Comparison of ENCODE assay signal across 22 cellular contexts in genomic region chr9:130632081-130632710, GRCh38. TPM values are rescaled to one million over a fixed set of nuclear protein-coding genes. Genes with fewer than 3 reads are reported as not detected.
"Had no signal": no experiment of that assay in that cellular context is flagged by ENCODE, and none has a peak within 500 bp of the region (broad histone marks: within the 10 kb centered on the region; RNA-seq: fewer than 3 reads in every experiment).

No MANE protein-coding gene starts in this region.

- H3K9me3 ChIP-seq: Peyer's patch had no signal

- H3K27ac ChIP-seq: Peyer's patch, SK-N-MC had no signal

- H3K27me3 ChIP-seq: Peyer's patch had no signal

- H3K4me3 ChIP-seq: Peyer's patch, SK-N-MC had no signal

- ATAC-seq: activated T-cell treated with anti-CD3 and anti-CD28 coated beads, Interleukin-2, amount 50 U/mL, for 72 hours; T-cell had no signal

- H3K4me1 ChIP-seq: Peyer's patch had no signal

- DNase-seq: activated CD4-positive, alpha-beta memory T cell treated with anti-CD3 and anti-CD28 coated beads for 36 hours; activated CD4-positive, alpha-beta T cell treated with anti-CD3 and anti-CD28 coated beads, Interleukin-2, amount 10 ng/mL, durations not matched to agents 7 days and 5 days; activated CD4-positive, CD25-positive, alpha-beta regulatory T cell; activated CD8-positive, alpha-beta memory T cell treated with anti-CD3 and anti-CD28 coated beads for 24 hours; activated naive CD4-positive, alpha-beta T cell; activated T-cell treated with anti-CD3 and anti-CD28 coated beads, Interleukin-2, amount 50 U/mL, for 72 hours; amygdala; Kasumi-1; KBM-7; NCI-H1048; NCI-H146; NCI-H1930; NCI-H2171 treated with DMSO at 0.1 percent for 48 hours; NCI-H226; NCI-H526; NK-92 treated with Interleukin-12 subunit alpha and Interleukin-12 subunit beta, amount 100 ng/mL, for 24 hours; Peyer's patch; SIG-M5; T-cell; T-helper 2 cell; T1000 had no signal

RNA-seq across cellular contexts. Expression of gene PRDM12, which starts 32.2 kb away (rescaled TPM):
- total RNA-seq: activated CD4-positive, alpha-beta T cell treated with anti-CD3 and anti-CD28 coated beads, Interleukin-2, amount 10 ng/mL, durations not matched to agents 7 days and 5 days; activated T-cell treated with anti-CD3 and anti-CD28 coated beads, Interleukin-2, amount 50 U/mL, for 72 hours had no signal
